Comparison of ENCODE assay signal across 9 cellular contexts in genomic region chr20:38460040-38460623, GRCh38. TPM values are rescaled to one million over a fixed set of nuclear protein-coding genes. Genes with fewer than 3 reads are reported as not detected.
DNase-seq lines count a peak whose midpoint lies in the region; ATAC-seq, FAIRE-seq and TF ChIP-seq lines count a peak whose summit lies in the region.
"Had no signal": no experiment of that assay in that cellular context is flagged by ENCODE, and none has a peak within 500 bp of the region (broad histone marks: within the 10 kb centered on the region; RNA-seq: fewer than 3 reads in every experiment).

No MANE protein-coding gene starts in this region.

- in situ Hi-C loops in HepG2 (cut with HindIII; ENCODE audit: extremely low pct_ligation_motif_present, low pct_unique_long_range_greater_than_20kb): no loop called here

- TF ChIP-seq EP300 in HepG2 (IDR thresholded peaks at IDR 0.05; ENCODE audit: low read depth in 2 of 2, low read length in 2 of 2) (no peak), HepG2 (CRISPR knock-in tag; IDR thresholded peaks at IDR 0.05; ENCODE audit: borderline replicate concordance) (no peak)

- H3K4me3 Mint-ChIP-seq in astrocyte (ENCODE audit: unreplicated experiment): no peak overlapping the region

- H4K20me1 ChIP-seq in astrocyte (ENCODE audit: insufficient read depth, low read length) (no peaks in the 10 kb centered on the region), HepG2 (ENCODE audit: insufficient read depth, low read length) (no peaks in the 10 kb centered on the region)

- peak overlapping the region; percentile 2 for H3K27ac Mint-ChIP-seq in astrocyte (ENCODE audit: unreplicated experiment)

- POLR2A ChIA-PET in HepG2 (lab: Yijun Ruan, JAX): interaction anchor here (0.9 to 1.2 kb wide), 3 partner anchors 12 to 25 kb away, joined by 3 to 6 read pairs (median 5); partner anchors contain the start of genes RALGAPB and SNHG17

- FAIRE-seq in astrocyte (lab: Jason Lieb, UNC): no peak
- FAIRE-seq in HepG2 (lab: Jason Lieb, UNC): peak; percentile 83
- FAIRE-seq: GM12878 had no signal

- H3K27me3 ChIP-seq in astrocyte (ENCODE audit: insufficient read depth, low read length) (no peaks in the 10 kb centered on the region), HepG2 (ENCODE audit: control insufficient read depth in 1 of 2, insufficient read depth in 2 of 2, low read length in 2 of 2) (no peaks in the 10 kb centered on the region)

- CTCF ChIA-PET in HepG2 (lab: Yijun Ruan, JAX; ENCODE audit: low intra/inter-chr PET ratio, low total read pairs): no interaction called here

- H3K4me2 ChIP-seq in astrocyte (ENCODE audit: low read length) (peak overlapping the region; percentile 63), HepG2 (ENCODE audit: low read depth, low read length) (peak overlapping the region; percentile 46)

- H3K9me3 Mint-ChIP-seq in astrocyte (ENCODE audit: unreplicated experiment): no peaks in the 10 kb centered on the region

- TF ChIP-seq POLR2A in HepG2 (IDR thresholded peaks at IDR 0.05; ENCODE audit: insufficient read depth in 1 of 2, low read depth in 2 of 2, low read length in 2 of 2): no peak

- TF ChIP-seq CTCF in astrocyte (IDR thresholded peaks at IDR 0.05; ENCODE audit: insufficient read depth, low read depth, low read length): no peak
- no peak for TF ChIP-seq CTCF in HepG2 (CRISPR knock-in tag; IDR thresholded peaks at IDR 0.05)
- TF ChIP-seq CTCF in GM20000 (IDR thresholded peaks at IDR 0.05; ENCODE audit: extremely low read depth, missing control alignments): no peak

- intact Hi-C loops in HepG2 (cut with micrococcal nuclease; ENCODE audit: unreplicated experiment): loop anchor here (1.0 to 5.0 kb wide), 2 partner anchors 14 to 183 kb away; no protein-coding TSS in a partner anchor

- H3K9me3 ChIP-seq in astrocyte (ENCODE audit: insufficient read depth, low read depth, low read length): no peaks in the 10 kb centered on the region
- H3K9me3 ChIP-seq in HepG2 (ENCODE audit: low read length): no peaks in the 10 kb centered on the region

- H3K36me3 Mint-ChIP-seq in astrocyte (ENCODE audit: low read depth, unreplicated experiment): no peaks in the 10 kb centered on the region

- 14% methylated on average over 5 of the region's 5 CpGs for WGBS in HepG2 (ENCODE audit: low lambda C conversion rate)

- ATAC-seq in HepG2: peak; percentile 97
- ATAC-seq: GM12878 had no signal

- H2AFZ ChIP-seq in astrocyte (ENCODE audit: low read depth, low read length) (no peak overlapping the region), HepG2 (ENCODE audit: low read length) (no peak overlapping the region)

- no peak overlapping the region for H3K27ac ChIP-seq in astrocyte (ENCODE audit: low read depth, low read length)
- H3K27ac ChIP-seq in HepG2 (ENCODE audit: extremely low read length, insufficient read depth, low read length): peak overlapping the region; percentile 7

- H3K9ac ChIP-seq in astrocyte (ENCODE audit: low read length) (no peak overlapping the region), HepG2 (ENCODE audit: insufficient read depth, low read depth, low read length) (no peak overlapping the region)

- DNase-seq in DMS53 (lab: John Stamatoyannopoulos, UW) (peak; percentile 93), NCI-H1417 treated with DMSO at 0.1 percent for 48 hours (lab: John Stamatoyannopoulos, UW) (peak; percentile 12), astrocyte (ENCODE audit: low read depth) (peak; percentile 81), HepG2 (ENCODE audit: low spot score) (peak; percentile 92), NCI-H1092 (lab: John Stamatoyannopoulos, UW) (no peak), activated gamma-delta T cell treated with Interleukin-2 at 50 U/mL for 16 hours (no peak), GM20000 (ENCODE audit: low spot score) (no peak), inferior parietal cortex (ENCODE audit: extremely low spot score) (no peak)

- no peaks in the 10 kb centered on the region for H3K36me3 ChIP-seq in astrocyte (ENCODE audit: insufficient read depth, low read length)
- no peaks in the 10 kb centered on the region for H3K36me3 ChIP-seq in HepG2 (replicated peaks in 1 of 2; ENCODE audit: control insufficient read depth in 1 of 2, insufficient read depth in 2 of 2, low read length in 2 of 2)

- H3K4me1 ChIP-seq in astrocyte (ENCODE audit: insufficient read depth, low read length) (peaks cover 9% of the 10 kb centered on the region), HepG2 (ENCODE audit: insufficient read depth, low read length) (peaks cover 11% of the 10 kb centered on the region)

- no TSS peak for BruUV-seq in HepG2 (replicated peaks; lab: Mats Ljungman, UMichigan)

- no peak for TF ChIP-seq RAD21 in HepG2 (CRISPR knock-in tag; IDR thresholded peaks at IDR 0.05)

- no peak overlapping the region for H3K4me3 ChIP-seq in astrocyte (ENCODE audit: insufficient read depth, low read depth, low read length)
- 0 out of 6 replicates have a peak overlapping the region, but pooled peaks of 1 of the 3 experiments have one; percentile 3 for H3K4me3 ChIP-seq in HepG2 (replicated peaks in 1 of 3; ENCODE audit: insufficient read depth in 1 of 3, low read depth in 2 of 3, low read length in 3 of 3)
- H3K4me3 ChIP-seq: GM12878 had no signal

- H3K27me3 Mint-ChIP-seq in astrocyte (ENCODE audit: low read depth, unreplicated experiment): no peaks in the 10 kb centered on the region

- H3K79me2 ChIP-seq in astrocyte (ENCODE audit: insufficient read depth, low read length) (no peaks in the 10 kb centered on the region), HepG2 (ENCODE audit: insufficient read depth, low read length) (no peaks in the 10 kb centered on the region)

- peaks cover 7% of the 10 kb centered on the region for H3K4me1 Mint-ChIP-seq in astrocyte (ENCODE audit: low read depth, unreplicated experiment)

TF ChIP-seq in HepG2, 621 proteins besides CTCF, POLR2A, EP300 and RAD21 (continues in another document):
- peak; percentile 65 for TF ChIP-seq SAP130 (CRISPR knock-in tag; IDR thresholded peaks at IDR 0.05; ENCODE audit: low read depth)

RNA-seq across cellular contexts. Expression of gene RALGAPB, which starts 12.5 kb away (rescaled TPM):
- total RNA-seq in astrocyte: 39.0 and 40.2 TPM in 2 replicates
- total RNA-seq in HepG2 (2016; rRNA removed; fragmentation: Illumina TruSeq; extraction: Trizol): 30.6 and 36.5 TPM in 2 replicates
- total RNA-seq in HepG2 (2016; cell fraction: cytosol; rRNA removed; fragmentation: Illumina TruSeq; extraction: Trizol; ENCODE audit: low read depth): 3.8 and 4.1 TPM in 2 replicates
- total RNA-seq in HepG2 (2016; cell fraction: insoluble cytoplasmic fraction; rRNA removed; fragmentation: Illumina TruSeq; extraction: Trizol): 30.2 and 33.9 TPM in 2 replicates
- 10.8 and 12.6 TPM in 2 replicates for total RNA-seq in HepG2 (2016; cell fraction: membrane; rRNA removed; fragmentation: Illumina TruSeq; extraction: Trizol)
- total RNA-seq in HepG2 (2016; cell fraction: nucleus; rRNA removed; fragmentation: Illumina TruSeq; extraction: Trizol): 61.4 and 61.7 TPM in 2 replicates
- polyA plus RNA-seq in HepG2 (2011; rRNA removed): 16.2 and 17.6 TPM in 2 replicates
- polyA plus RNA-seq in HepG2 (2011; cell fraction: cytosol; rRNA removed): 5.5 and 9.1 TPM in 2 replicates
- polyA plus RNA-seq in HepG2 (2011; cell fraction: nucleus; rRNA removed): 32.6 and 39.1 TPM in 2 replicates
- 21.8 and 23.1 TPM in 2 replicates for polyA plus RNA-seq in HepG2 (2012)
- 0.74 and 0.87 TPM in 2 replicates for polyA plus RNA-seq in HepG2 (2016; cell fraction: cytosol; fragmentation: Illumina TruSeq; extraction: Trizol; ENCODE audit: low read depth)
- 23.7 and 25.3 TPM in 2 replicates for polyA plus RNA-seq in HepG2 (2016; cell fraction: insoluble cytoplasmic fraction; fragmentation: Illumina TruSeq; extraction: Trizol; ENCODE audit: low read depth)
- 2.6 and 2.7 TPM in 2 replicates for polyA plus RNA-seq in HepG2 (2016; cell fraction: membrane; fragmentation: Illumina TruSeq; extraction: Trizol; ENCODE audit: low read depth)
- 62.4 and 65.2 TPM in 2 replicates for polyA plus RNA-seq in HepG2 (2016; cell fraction: nucleus; fragmentation: Illumina TruSeq; extraction: Trizol; ENCODE audit: insufficient read depth, low read depth)
- 30.1 and 32.8 TPM in 2 replicates for polyA minus RNA-seq in HepG2 (2011; rRNA and poly(A)+ RNA removed; ENCODE audit: low replicate concordance)
- 22.1 and 26.7 TPM in 2 replicates for polyA minus RNA-seq in HepG2 (2011; cell fraction: cytosol; rRNA and poly(A)+ RNA removed)
- 106 and 121 TPM in 2 replicates for polyA minus RNA-seq in HepG2 (2011; cell fraction: nucleus; rRNA and poly(A)+ RNA removed)

RNA-seq across cellular contexts. Expression of gene SNHG17, which starts 25.0 kb away (rescaled TPM):
- total RNA-seq in astrocyte: 34.2 and 39.3 TPM in 2 replicates
- 15.6 and 26.2 TPM in 2 replicates for total RNA-seq in HepG2 (2016; rRNA removed; fragmentation: Illumina TruSeq; extraction: Trizol)
- total RNA-seq in HepG2 (2016; cell fraction: cytosol; rRNA removed; fragmentation: Illumina TruSeq; extraction: Trizol; ENCODE audit: low read depth): 27.4 and 27.8 TPM in 2 replicates
- total RNA-seq in HepG2 (2016; cell fraction: insoluble cytoplasmic fraction; rRNA removed; fragmentation: Illumina TruSeq; extraction: Trizol): 15.2 and 25.3 TPM in 2 replicates
- total RNA-seq in HepG2 (2016; cell fraction: membrane; rRNA removed; fragmentation: Illumina TruSeq; extraction: Trizol): 30.7 and 34.5 TPM in 2 replicates
- 44.8 and 54.3 TPM in 2 replicates for total RNA-seq in HepG2 (2016; cell fraction: nucleus; rRNA removed; fragmentation: Illumina TruSeq; extraction: Trizol)
- polyA plus RNA-seq in HepG2 (2011; rRNA removed): 41.2 and 44.8 TPM in 2 replicates
- 19.6 and 22.7 TPM in 2 replicates for polyA plus RNA-seq in HepG2 (2011; cell fraction: cytosol; rRNA removed)
- polyA plus RNA-seq in HepG2 (2011; cell fraction: nucleus; rRNA removed): 170 and 182 TPM in 2 replicates
- 32.8 and 56.1 TPM in 2 replicates for polyA plus RNA-seq in HepG2 (2012)
- polyA plus RNA-seq in HepG2 (2016; cell fraction: cytosol; fragmentation: Illumina TruSeq; extraction: Trizol; ENCODE audit: low read depth): 24.3 and 28.6 TPM in 2 replicates
- polyA plus RNA-seq in HepG2 (2016; cell fraction: insoluble cytoplasmic fraction; fragmentation: Illumina TruSeq; extraction: Trizol; ENCODE audit: low read depth): 32.2 and 33.6 TPM in 2 replicates
- 28.4 and 32.2 TPM in 2 replicates for polyA plus RNA-seq in HepG2 (2016; cell fraction: membrane; fragmentation: Illumina TruSeq; extraction: Trizol; ENCODE audit: low read depth)
- polyA plus RNA-seq in HepG2 (2016; cell fraction: nucleus; fragmentation: Illumina TruSeq; extraction: Trizol; ENCODE audit: insufficient read depth, low read depth): 126 and 147 TPM in 2 replicates
- 34.4 and 149 TPM in 2 replicates for polyA minus RNA-seq in HepG2 (2011; rRNA and poly(A)+ RNA removed; ENCODE audit: low replicate concordance)
- 6.9 and 12.8 TPM in 2 replicates for polyA minus RNA-seq in HepG2 (2011; cell fraction: cytosol; rRNA and poly(A)+ RNA removed)
- 67.3 and 72.4 TPM in 2 replicates for polyA minus RNA-seq in HepG2 (2011; cell fraction: nucleus; rRNA and poly(A)+ RNA removed)

Comparison
In these comparisons a context has a peak if more than half of its experiments do, and no peak if none do; other contexts are left out.
1. DNase-seq: peak in DMS53 (single experiment), NCI-H1417 treated with DMSO at 0.1 percent for 48 hours (single experiment), astrocyte (single experiment) and HepG2 (single experiment); none in NCI-H1092 (single experiment), activated gamma-delta T cell treated with Interleukin-2 at 50 U/mL for 16 hours (single experiment), GM20000 (single experiment) and inferior parietal cortex (single experiment).